In genomic region chr3:57661404-57661803, GRCh38 we compare ENCODE assay signal across 1 cellular context.
TF ChIP-seq lines count a peak whose summit lies in the region.

No MANE protein-coding gene starts in this region.

TF ChIP-seq in IMR-90, 13 proteins besides CTCF, POLR2A, EP300 and RAD21:
- TF ChIP-seq NFE2L2 (IDR thresholded peaks at IDR 0.05; ENCODE audit: low read depth, low read length): peak; percentile 58; the same call in 1 of the 2 replicates
- TF ChIP-seq USF2 (IDR thresholded peaks at IDR 0.05; ENCODE audit: low read depth, low read length): no peak
